In the genomic region with DNA sequence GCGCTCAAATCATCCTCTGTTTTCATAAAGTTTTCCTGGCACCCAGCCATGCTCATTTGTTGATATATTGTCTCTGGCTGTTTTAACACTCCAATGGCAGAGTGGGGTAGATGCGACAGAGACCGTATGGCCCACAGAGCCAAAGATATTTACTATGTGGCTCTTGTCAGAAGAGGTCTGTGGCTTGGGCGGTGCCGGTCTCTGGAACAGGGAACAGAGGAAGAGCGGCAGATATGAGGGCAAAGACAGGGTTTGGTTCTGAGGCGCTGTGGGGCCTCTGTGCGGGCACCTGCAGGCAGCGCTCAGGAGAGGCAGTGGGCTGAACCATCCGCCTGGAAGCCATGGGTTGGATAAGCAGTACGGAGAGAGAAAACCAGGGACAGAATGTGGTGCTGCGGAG, we compare ENCODE assay signal across 30 cellular contexts.
"Had no signal": no experiment of that assay in that cellular context is flagged by ENCODE, and none has a peak within 500 bp of the region (broad histone marks: within the 10 kb centered on the region; RNA-seq: fewer than 3 reads in every experiment).

No MANE protein-coding gene starts in this region.

- FAIRE-seq: colon, endothelial cell of umbilical vein had no signal

- H3K27me3 ChIP-seq: adrenal gland, body of pancreas, esophagus squamous epithelium, gastroesophageal sphincter had no signal

- H3K27ac ChIP-seq: adrenal gland, body of pancreas, epithelial cell of prostate, esophagus squamous epithelium, gastroesophageal sphincter had no signal

- ATAC-seq: activated CD4-positive, alpha-beta T cell treated with anti-CD3 and anti-CD28 coated beads for 36 hours; activated CD8-positive, alpha-beta memory T cell treated with anti-CD3 and anti-CD28 coated beads, Interleukin-2, amount 10 ng/mL, durations not matched to agents 7 days and 5 days; activated CD8-positive, alpha-beta T cell treated with anti-CD3 and anti-CD28 coated beads, Interleukin-2, amount 10 ng/mL, durations not matched to agents 7 days and 5 days; activated naive CD8-positive, alpha-beta T cell treated with anti-CD3 and anti-CD28 coated beads, Interleukin-2, amount 50 U/mL, for 24 hours; body of pancreas; effector memory CD8-positive, alpha-beta T cell; gastroesophageal sphincter; T-cell had no signal

- DNase-seq: activated CD4-positive, alpha-beta memory T cell treated with anti-CD3 and anti-CD28 coated beads for 36 hours; activated CD4-positive, alpha-beta T cell treated with anti-CD3 and anti-CD28 coated beads for 36 hours; activated CD4-positive, alpha-beta T cell treated with anti-CD3 and anti-CD28 coated beads, Interleukin-2, amount 10 ng/mL, durations not matched to agents 24 days and 14 days; activated CD4-positive, CD25-positive, alpha-beta regulatory T cell; activated CD4-positive, CD25-positive, alpha-beta regulatory T cell treated with anti-CD3 and anti-CD28 coated beads, Interleukin-2, amount 50 U/mL, for 72 hours; activated CD8-positive, alpha-beta memory T cell treated with anti-CD3 and anti-CD28 coated beads, Interleukin-2, amount 10 ng/mL, durations not matched to agents 7 days and 5 days; activated CD8-positive, alpha-beta memory T cell treated with anti-CD3 and anti-CD28 coated beads, Interleukin-2, amount 50 U/mL, for 4 hours; activated CD8-positive, alpha-beta T cell treated with anti-CD3 and anti-CD28 coated beads, Interleukin-2, amount 10 ng/mL, durations not matched to agents 7 days and 5 days; activated effector memory CD4-positive, alpha-beta T cell treated with anti-CD3 and anti-CD28 coated beads, Interleukin-2, amount 50 U/mL, for 16 hours; activated naive CD4-positive, alpha-beta T cell treated with anti-CD3 and anti-CD28 coated beads for 36 hours; activated naive CD8-positive, alpha-beta T cell treated with anti-CD3 and anti-CD28 coated beads for 36 hours; activated naive CD8-positive, alpha-beta T cell treated with anti-CD3 and anti-CD28 coated beads, Interleukin-2, amount 50 U/mL, for 24 hours; activated T-cell treated with anti-CD3 and anti-CD28 coated beads, Interleukin-2, amount 50 U/mL, for 1 hour; activated T-cell treated with anti-CD3 and anti-CD28 coated beads, Interleukin-2, amount 50 U/mL, for 48 hours; adrenal gland; amygdala; body of pancreas; caudate nucleus; cortex of kidney; dermis blood vessel endothelial cell; effector CD4-positive, alpha-beta T cell; effector memory CD8-positive, alpha-beta T cell; esophagus squamous epithelium; foreskin melanocyte; SW 1271; T-cell had no signal

- H3K4me3 ChIP-seq: adrenal gland, body of pancreas, esophagus squamous epithelium, gastroesophageal sphincter had no signal

- H3K9me3 ChIP-seq: adrenal gland, body of pancreas, esophagus squamous epithelium, gastroesophageal sphincter had no signal

- H3K4me1 ChIP-seq: adrenal gland, body of pancreas, esophagus squamous epithelium, gastroesophageal sphincter had no signal

- H3K36me3 ChIP-seq: adrenal gland had no signal
